ENCODE assay signal across 1 cellular context in genomic region chr10:79127151-79127961, GRCh38.
A peak's percentile ranks its signal among the peaks of the same experiment; 100 is the strongest.
TF ChIP-seq lines count a peak whose summit lies in the region.

No MANE protein-coding gene starts in this region.

TF ChIP-seq in HepG2, 621 proteins besides CTCF, POLR2A, EP300 and RAD21 (continued from another document and continues in another):
- TF ChIP-seq BCLAF1 (IDR thresholded peaks at IDR 0.05) (no peak), ZNF576 (CRISPR knock-in tag; IDR thresholded peaks at IDR 0.05) (no peak), ZNF615 (CRISPR knock-in tag; IDR thresholded peaks at IDR 0.05; ENCODE audit: borderline replicate concordance) (no peak), GPBP1L1 (CRISPR knock-in tag; IDR thresholded peaks at IDR 0.05) (no peak), KLF9 (CRISPR knock-in tag; IDR thresholded peaks at IDR 0.05; ENCODE audit: low read depth) (no peak), U2AF1 (optimal IDR thresholded peaks at IDR 0.05; ENCODE audit: low read depth, low read length) (no peak), UBTF (CRISPR knock-in tag; IDR thresholded peaks at IDR 0.05) (peak; percentile 64), MXI1 (IDR thresholded peaks at IDR 0.05; ENCODE audit: borderline replicate concordance, low read depth, low read length) (peak; percentile 42; the same call in 1 of the 3 replicates), WIZ (CRISPR knock-in tag; IDR thresholded peaks at IDR 0.05) (0 out of 2 replicates have a peak, but pooled peaks have one; percentile 19), ZBTB26 (CRISPR knock-in tag; IDR thresholded peaks at IDR 0.05; ENCODE audit: borderline replicate concordance) (peak; percentile 59; the same call in 1 of the 2 replicates), NR2F2 (IDR thresholded peaks at IDR 0.05; ENCODE audit: borderline replicate concordance, low read depth) (no peak), ZNF263 (CRISPR knock-in tag; IDR thresholded peaks at IDR 0.05) (peak; percentile 90), ZMAT3 (CRISPR knock-in tag; conservative IDR thresholded peaks at IDR 0.05) (no peak), BRD4 (CRISPR knock-in tag; IDR thresholded peaks at IDR 0.05) (no peak), DMTF1 (CRISPR knock-in tag; IDR thresholded peaks at IDR 0.05) (no peak), ZNF800 (CRISPR knock-in tag; IDR thresholded peaks at IDR 0.05) (no peak), MYC (CRISPR knock-in tag; IDR thresholded peaks at IDR 0.05; ENCODE audit: borderline replicate concordance) (peak; percentile 57; the same call in 1 of the 2 replicates), HIVEP1 (CRISPR knock-in tag; IDR thresholded peaks at IDR 0.05) (no peak), ZSCAN12 (CRISPR knock-in tag; IDR thresholded peaks at IDR 0.05) (no peak), KAT2B (IDR thresholded peaks at IDR 0.05; ENCODE audit: borderline replicate concordance, low read depth, low read length) (no peak), MAFF (IDR thresholded peaks at IDR 0.05; ENCODE audit: low read depth, low read length) (no peak), SKIL (CRISPR knock-in tag; IDR thresholded peaks at IDR 0.05; ENCODE audit: borderline replicate concordance) (no peak), MXD4 (CRISPR knock-in tag; IDR thresholded peaks at IDR 0.05) (no peak), KDM6A (CRISPR knock-in tag; IDR thresholded peaks at IDR 0.05; ENCODE audit: low read depth) (no peak), THAP7 (CRISPR knock-in tag; IDR thresholded peaks at IDR 0.05) (no peak), CAMTA2 (CRISPR knock-in tag; IDR thresholded peaks at IDR 0.05; ENCODE audit: borderline replicate concordance) (no peak), STAG1 (CRISPR knock-in tag; IDR thresholded peaks at IDR 0.05) (peak; percentile 62), NCOA5 (CRISPR knock-in tag; IDR thresholded peaks at IDR 0.05) (no peak), CREB3 (CRISPR knock-in tag; IDR thresholded peaks at IDR 0.05) (no peak), TRIM22 (IDR thresholded peaks at IDR 0.05) (no peak), ZSCAN9 (CRISPR knock-in tag; IDR thresholded peaks at IDR 0.05; ENCODE audit: borderline replicate concordance) (peak; percentile 96), ZNF34 (CRISPR knock-in tag; IDR thresholded peaks at IDR 0.05; ENCODE audit: borderline replicate concordance) (peak; percentile 75; the same call in 1 of the 2 replicates), ATF6 (CRISPR knock-in tag; conservative IDR thresholded peaks at IDR 0.05) (no peak), ATF4 (CRISPR knock-in tag; IDR thresholded peaks at IDR 0.05) (no peak), ZNF256 (CRISPR knock-in tag; conservative IDR thresholded peaks at IDR 0.05) (no peak)
